In genomic region chr2:205695460-205695979, GRCh38 we compare ENCODE assay signal across 2 cellular contexts.
TF ChIP-seq lines count a peak whose summit lies in the region.

No MANE protein-coding gene starts in this region.

TF ChIP-seq in A549, 52 proteins besides CTCF, POLR2A, EP300 and RAD21:
- TF ChIP-seq USF2 (IDR thresholded peaks at IDR 0.05) (no peak), ZSCAN20 (CRISPR knock-in tag; IDR thresholded peaks at IDR 0.05) (no peak), REST (IDR thresholded peaks at IDR 0.05) (no peak), HOXB5 (CRISPR knock-in tag; IDR thresholded peaks at IDR 0.05) (no peak)

TF ChIP-seq in IMR-90, 13 proteins besides CTCF, POLR2A, EP300 and RAD21:
- TF ChIP-seq ELK1 (IDR thresholded peaks at IDR 0.05; ENCODE audit: borderline replicate concordance, low read depth, low read length): no peak
- 0 out of 2 replicates have a peak, but pooled peaks have one; percentile 10 for TF ChIP-seq SMC3 (IDR thresholded peaks at IDR 0.05; ENCODE audit: low read depth, low read length)
- no peak for TF ChIP-seq RFX5 (IDR thresholded peaks at IDR 0.05; ENCODE audit: low read depth, low read length)
- 0 out of 2 replicates have a peak, but pooled peaks have one; percentile 12 for TF ChIP-seq FOS (IDR thresholded peaks at IDR 0.05; ENCODE audit: low read depth, low read length)
- peak; percentile 49; the same call in 1 of the 2 replicates for TF ChIP-seq MAZ (IDR thresholded peaks at IDR 0.05; ENCODE audit: borderline replicate concordance, low read depth, low read length)
- peak; percentile 82 for TF ChIP-seq CEBPB (IDR thresholded peaks at IDR 0.05; ENCODE audit: low read depth, low read length)
